In the genomic region with DNA sequence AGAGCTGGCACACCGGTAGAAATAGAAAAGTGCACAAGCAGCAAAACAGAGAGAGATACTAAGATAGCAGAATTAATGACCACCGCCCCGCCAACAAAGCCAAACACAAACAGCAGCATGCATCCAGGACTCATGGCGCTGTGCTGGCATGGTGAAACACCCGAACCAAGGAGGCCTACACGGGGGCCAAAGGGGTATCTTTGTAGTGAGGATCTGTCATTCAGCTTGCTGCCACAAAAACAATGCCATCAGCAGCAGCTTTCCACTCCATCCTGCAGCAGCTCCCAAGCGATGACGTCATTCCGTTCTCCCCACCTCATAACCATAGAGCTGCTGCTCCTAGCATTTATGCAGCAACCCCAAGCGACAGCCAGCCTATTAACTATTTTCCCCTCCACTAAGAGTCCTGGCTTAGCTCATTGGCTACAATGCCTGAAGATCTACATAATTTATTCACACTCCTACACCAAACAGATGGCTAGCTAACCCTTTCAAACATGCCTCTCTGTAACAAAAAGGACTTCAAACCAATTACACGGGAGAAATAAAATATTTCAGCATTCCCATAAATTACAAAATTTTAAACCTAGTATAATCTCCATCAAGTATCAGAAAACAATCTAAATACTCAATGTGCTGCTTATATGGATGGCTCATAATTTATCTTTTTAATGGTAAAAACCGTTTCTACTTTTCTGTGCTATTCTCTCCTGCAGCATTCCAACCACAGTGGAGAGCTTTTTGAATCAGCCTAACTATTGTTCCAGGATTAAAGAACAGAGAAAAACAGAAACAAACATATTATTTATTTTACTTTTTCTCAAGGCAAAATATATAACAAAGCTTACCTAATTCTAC, we compare ENCODE assay signal across 8 cellular contexts.
DNase-seq lines count a peak whose midpoint lies in the region; ATAC-seq and TF ChIP-seq lines count a peak whose summit lies in the region.

No MANE protein-coding gene starts in this region.

- CTCF ChIA-PET in CD8-positive, alpha-beta T cell (lab: Charles Lee): interaction anchor here (0.5 to 3.3 kb wide), 2 partner anchors 10 to 21 kb away, joined by 4 to 10 read pairs; no protein-coding TSS in a partner anchor

- H3K9me3 Mint-ChIP-seq in CD8-positive, alpha-beta T cell: no peaks in the 10 kb centered on the region
- H3K9me3 Mint-ChIP-seq in osteocyte (ENCODE audit: unreplicated experiment): no peaks in the 10 kb centered on the region

- DNase-seq in HuH-7.5 (ENCODE audit: low spot score): peak; percentile 19
- DNase-seq in SK-N-MC (ENCODE audit: low read depth, low spot score): peak; percentile 96
- DNase-seq in nucleus accumbens (lab: John Stamatoyannopoulos, UW): peak; percentile 32 to 97 (median 80)
- no peak for DNase-seq in CD8-positive, alpha-beta T cell
- DNase-seq in osteocyte (ENCODE audit: extremely low spot score, unreplicated experiment): no peak

- peak overlapping the region; percentile 78 for H3K4me3 ChIP-seq in SK-N-MC
- H3K4me3 ChIP-seq in gastroesophageal sphincter: peak overlapping the region in 1 of 2 donors; percentile 34
- no peak overlapping the region for H3K4me3 ChIP-seq in CD8-positive, alpha-beta T cell (ENCODE audit: low read depth, low read length)

- TF ChIP-seq CTCF in gastroesophageal sphincter (IDR thresholded peaks at IDR 0.05): no peak
- no peak for TF ChIP-seq CTCF in CD8-positive, alpha-beta T cell (IDR thresholded peaks at IDR 0.05)
- no peak for TF ChIP-seq CTCF in osteocyte (IDR thresholded peaks at IDR 0.05)

- no peaks in the 10 kb centered on the region for H3K27me3 ChIP-seq in gastroesophageal sphincter
- no peaks in the 10 kb centered on the region for H3K27me3 ChIP-seq in CD8-positive, alpha-beta T cell (ENCODE audit: insufficient read depth, low read length)

- H3K4me1 ChIP-seq in gastroesophageal sphincter: peaks cover 0 to 36% (median 0%) of the 10 kb centered on the region in 3 donors
- no peaks in the 10 kb centered on the region for H3K4me1 ChIP-seq in CD8-positive, alpha-beta T cell (ENCODE audit: insufficient read depth, low read length)

- peaks cover 13% of the 10 kb centered on the region for H3K4me1 Mint-ChIP-seq in CD8-positive, alpha-beta T cell (ENCODE audit: low read depth)
- H3K4me1 Mint-ChIP-seq in osteocyte (ENCODE audit: unreplicated experiment): peaks cover 14% of the 10 kb centered on the region

- WGBS in gastroesophageal sphincter (ENCODE audit: low coverage in 1 of 2), 2 donors: 22 to 26% methylated on average over 10 to 12 of the region's 12 CpGs

- TF ChIP-seq EP300 in gastroesophageal sphincter (IDR thresholded peaks at IDR 0.05): no peak

- H3K9me3 ChIP-seq in SK-N-MC (ENCODE audit: low read depth, low read length): no peaks in the 10 kb centered on the region
- H3K9me3 ChIP-seq in gastroesophageal sphincter: no peaks in the 10 kb centered on the region
- H3K9me3 ChIP-seq in CD8-positive, alpha-beta T cell (ENCODE audit: low read length): no peaks in the 10 kb centered on the region

- H3K27me3 Mint-ChIP-seq in CD8-positive, alpha-beta T cell (ENCODE audit: low read depth): no peaks in the 10 kb centered on the region
- H3K27me3 Mint-ChIP-seq in osteocyte (ENCODE audit: unreplicated experiment): no peaks in the 10 kb centered on the region

- H3K27ac Mint-ChIP-seq in CD8-positive, alpha-beta T cell: no peak overlapping the region
- H3K27ac Mint-ChIP-seq in osteocyte (ENCODE audit: unreplicated experiment): no peak overlapping the region

- H3K9ac ChIP-seq in SK-N-MC (ENCODE audit: insufficient read length): peak overlapping the region; percentile 73

- peaks cover 7% of the 10 kb centered on the region for H3K36me3 Mint-ChIP-seq in CD8-positive, alpha-beta T cell
- H3K36me3 Mint-ChIP-seq in osteocyte (ENCODE audit: unreplicated experiment): peaks cover 3% of the 10 kb centered on the region

- peak overlapping the region; percentile 91 for H3K27ac ChIP-seq in SK-N-MC
- peak overlapping the region in 3 of 4 donors; percentile 5 to 60 (median 37) for H3K27ac ChIP-seq in gastroesophageal sphincter
- H3K27ac ChIP-seq in CD8-positive, alpha-beta T cell (ENCODE audit: low read depth, low read length): no peak overlapping the region

- POLR2A ChIA-PET in CD8-positive, alpha-beta T cell (lab: Charles Lee): interaction anchor here (0.5 to 1.1 kb wide), 2 partner anchors 17 to 27 kb away, joined by 3 read pairs; no protein-coding TSS in a partner anchor

- no peak overlapping the region for H3K4me3 Mint-ChIP-seq in CD8-positive, alpha-beta T cell
- no peak overlapping the region for H3K4me3 Mint-ChIP-seq in osteocyte (ENCODE audit: unreplicated experiment)

- H3K36me3 ChIP-seq in SK-N-MC (ENCODE audit: insufficient read depth, low read length): no peaks in the 10 kb centered on the region
- no peaks in the 10 kb centered on the region for H3K36me3 ChIP-seq in gastroesophageal sphincter
- H3K36me3 ChIP-seq in CD8-positive, alpha-beta T cell (ENCODE audit: insufficient read depth, low read length): no peaks in the 10 kb centered on the region

- ATAC-seq in gastroesophageal sphincter: peak; percentile 77
- no peak for ATAC-seq in CD8-positive, alpha-beta T cell
- ATAC-seq in GM21723 (IDR thresholded peaks at IDR 0.05; ENCODE audit: unreplicated experiment): no peak
- ATAC-seq in HG03432 (IDR thresholded peaks at IDR 0.05; ENCODE audit: unreplicated experiment): no peak

- intact Hi-C loops in CD8-positive, alpha-beta T cell (cut with DNase I, micrococcal nuclease): no loop called here

- no peak for TF ChIP-seq POLR2A in gastroesophageal sphincter (IDR thresholded peaks at IDR 0.05)

Comparison
In these comparisons a context has a peak if more than half of its experiments do, and no peak if none do; other contexts are left out.
1. DNase-seq: peak in HuH-7.5 (single experiment), SK-N-MC (single experiment) and nucleus accumbens (56 of 56); none in CD8-positive, alpha-beta T cell (0 of 7) and osteocyte (single experiment).